Comparison of ENCODE assay signal across 28 cellular contexts in genomic region chr12:114605918-114606317, GRCh38.
"Had no signal": no experiment of that assay in that cellular context is flagged by ENCODE, and none has a peak within 500 bp of the region (broad histone marks: within the 10 kb centered on the region; RNA-seq: fewer than 3 reads in every experiment).

No MANE protein-coding gene starts in this region.

- H3K36me3 ChIP-seq: colonic mucosa, esophagus muscularis mucosa, esophagus squamous epithelium, gastrocnemius medialis, gastroesophageal sphincter, heart left ventricle, heart right ventricle had no signal

- H3K9me3 ChIP-seq: colonic mucosa, esophagus muscularis mucosa, esophagus squamous epithelium, gastrocnemius medialis, gastroesophageal sphincter, heart left ventricle, heart right ventricle had no signal

- DNase-seq: colonic mucosa; cortex of kidney; dermis blood vessel endothelial cell; dorsolateral prefrontal cortex; effector CD4-positive, alpha-beta T cell; effector CD8-positive, alpha-beta T cell; effector memory CD4-positive, alpha-beta T cell; effector memory CD8-positive, alpha-beta T cell; endodermal cell; erythroblast; esophagus squamous epithelium; foreskin fibroblast; foreskin keratinocyte; foreskin melanocyte; gastrocnemius medialis; glutamatergic neuron; head of caudate nucleus; heart left ventricle; heart right ventricle had no signal

- H3K27me3 ChIP-seq: colonic mucosa, dorsolateral prefrontal cortex, foreskin keratinocyte, gastrocnemius medialis, gastroesophageal sphincter had no signal

- H3K4me1 ChIP-seq: colonic mucosa, esophagus squamous epithelium, foreskin keratinocyte, gastrocnemius medialis, heart left ventricle, heart right ventricle had no signal

- FAIRE-seq: colon, endometrium, endothelial cell of umbilical vein, frontal cortex had no signal

- H3K27ac ChIP-seq: colonic mucosa, coronary artery, dorsolateral prefrontal cortex, epithelial cell of prostate, esophagus muscularis mucosa, esophagus squamous epithelium, foreskin keratinocyte, gastrocnemius medialis, gastroesophageal sphincter, heart left ventricle, heart right ventricle had no signal

- ATAC-seq: effector memory CD8-positive, alpha-beta T cell; esophagus mucosa; foreskin keratinocyte; gastrocnemius medialis; gastroesophageal sphincter; heart left ventricle; heart right ventricle had no signal

- H3K4me3 ChIP-seq: colonic mucosa, coronary artery, dorsolateral prefrontal cortex, esophagus muscularis mucosa, esophagus squamous epithelium, gastrocnemius medialis, gastroesophageal sphincter, heart left ventricle, heart right ventricle had no signal
